In the genomic region with DNA sequence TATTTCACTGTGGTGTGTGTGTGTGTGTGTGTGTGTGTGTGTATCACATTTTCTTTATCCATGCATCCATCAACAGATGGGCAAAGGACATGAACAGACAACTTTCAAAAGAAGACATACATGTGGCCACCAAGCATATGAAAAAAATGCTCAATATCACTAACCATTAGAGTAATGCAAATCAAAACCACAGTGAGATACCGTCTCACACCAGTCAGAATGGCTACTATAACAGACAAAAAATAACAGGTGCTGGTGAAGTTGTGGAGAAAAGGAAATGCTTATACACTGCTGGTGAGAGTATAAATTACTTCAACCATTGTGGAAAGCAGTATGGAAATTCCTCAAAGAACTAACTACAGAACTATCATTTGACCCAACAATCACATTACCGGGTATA, we compare ENCODE assay signal across 25 cellular contexts.
A peak's percentile ranks its signal among the peaks of the same experiment; 100 is the strongest.
DNase-seq lines count a peak whose midpoint lies in the region; ATAC-seq, FAIRE-seq and TF ChIP-seq lines count a peak whose summit lies in the region.
"Had no signal": no experiment of that assay in that cellular context is flagged by ENCODE, and none has a peak within 500 bp of the region (broad histone marks: within the 10 kb centered on the region; RNA-seq: fewer than 3 reads in every experiment).

No MANE protein-coding gene starts in this region.

- H3K27me3 ChIP-seq in endothelial cell of umbilical vein (ENCODE audit: control insufficient read depth in 2 of 2, insufficient read depth in 2 of 2, low read length in 2 of 2) (no peaks in the 10 kb centered on the region), neuronal stem cell (ENCODE audit: control insufficient read depth in 3 of 3, insufficient read depth in 3 of 3, low read depth in 1 of 3, low read length in 3 of 3) (no peaks in the 10 kb centered on the region), BE2C (no peaks in the 10 kb centered on the region)
- H3K27me3 ChIP-seq: BLaER1 treated with 17β-estradiol and CSF1 and Interleukin-3, amounts not matched to agents 10 nM and 100 nM had no signal

- ATAC-seq in HG03095 (IDR thresholded peaks at IDR 0.05; ENCODE audit: unreplicated experiment) = no peak
- ATAC-seq: CD8-positive, alpha-beta T cell; GM12878 had no signal

- H3K36me3 ChIP-seq in endothelial cell of umbilical vein (ENCODE audit: control insufficient read depth in 2 of 2, extremely low read depth in 1 of 2, insufficient read depth in 2 of 2, low read length in 2 of 2) (no peaks in the 10 kb centered on the region), neuronal stem cell (replicated peaks in 1 of 2; ENCODE audit: control insufficient read depth in 2 of 2, insufficient read depth in 2 of 2, low read length in 2 of 2) (no peaks in the 10 kb centered on the region), BE2C (no peaks in the 10 kb centered on the region)
- H3K36me3 ChIP-seq: BLaER1 treated with 17β-estradiol and CSF1 and Interleukin-3, amounts not matched to agents 10 nM and 100 nM had no signal

- no peak overlapping the region for H4K8ac ChIP-seq in neuronal stem cell (ENCODE audit: low read depth, low read length)

- H3K14ac ChIP-seq in neuronal stem cell (ENCODE audit: low read length) = no peak overlapping the region

- H3K9me3 ChIP-seq in endothelial cell of umbilical vein (replicated peaks; ENCODE audit: control insufficient read depth, insufficient read depth, low read length) (no peaks in the 10 kb centered on the region), neuronal stem cell (replicated peaks in 1 of 2; ENCODE audit: control insufficient read depth in 2 of 2, insufficient read depth in 1 of 2, low read depth in 1 of 2, low read length in 2 of 2) (peaks cover 0 to 3% of the 10 kb centered on the region in 2 donors), BE2C (no peaks in the 10 kb centered on the region)
- H3K9me3 ChIP-seq: Caco-2 had no signal

- H3K9me1 ChIP-seq in endothelial cell of umbilical vein (replicated peaks; ENCODE audit: control insufficient read depth, extremely low read depth, insufficient read depth, low read length) = no peaks in the 10 kb centered on the region

- H3K18ac ChIP-seq in neuronal stem cell (ENCODE audit: low read length) = no peak overlapping the region

- peak; percentile 18 for FAIRE-seq in endothelial cell of umbilical vein (lab: Jason Lieb, UNC)
- FAIRE-seq: D721Med, GM12878, GM12892, GM18507 had no signal

- no peak overlapping the region for H3K27ac ChIP-seq in endothelial cell of umbilical vein (ENCODE audit: insufficient read depth, low read depth, low read length)
- peak overlapping the region; percentile 20 for H3K27ac ChIP-seq in neuronal stem cell (replicated peaks; ENCODE audit: low read length)
- H3K27ac ChIP-seq: BLaER1 treated with 17β-estradiol and CSF1 and Interleukin-3, amounts not matched to agents 10 nM and 100 nM; C4-2B had no signal

- TF ChIP-seq CTCF in endothelial cell of umbilical vein (IDR thresholded peaks at IDR 0.05; ENCODE audit: extremely low read depth in 1 of 2, insufficient read depth in 1 of 2, low read depth in 1 of 2, low read length in 2 of 2) (no peak), BE2C (IDR thresholded peaks at IDR 0.05; ENCODE audit: low read depth, low read length) (no peak)

- H2BK15ac ChIP-seq in neuronal stem cell (ENCODE audit: low read length) = no peak overlapping the region

- no peak overlapping the region for H2BK5ac ChIP-seq in neuronal stem cell (ENCODE audit: low read length)

- no peak for TF ChIP-seq POLR2A in endothelial cell of umbilical vein (IDR thresholded peaks at IDR 0.05; ENCODE audit: low read depth, low read length)

- H2AK5ac ChIP-seq in neuronal stem cell (ENCODE audit: low read depth, low read length) = no peak overlapping the region

- H2BK12ac ChIP-seq in neuronal stem cell (ENCODE audit: low read length) = no peak overlapping the region

- no CpG with 5 or more reads among the region's 2 CpGs for WGBS in neuronal stem cell (ENCODE audit: extremely low coverage in 2 of 2, insufficient read length in 2 of 2, insufficient replicate concordance in 1 of 2), 2 donors

- H3K4me3 ChIP-seq in endothelial cell of umbilical vein (replicated peaks in 1 of 3; ENCODE audit: insufficient read depth in 1 of 3, low read depth in 1 of 3, low read length in 3 of 3) (no peak overlapping the region), neuronal stem cell (ENCODE audit: low read length in 2 of 2) (no peak overlapping the region), BE2C (ENCODE audit: low read depth, low read length) (no peak overlapping the region)
- H3K4me3 ChIP-seq: BLaER1 treated with 17β-estradiol and CSF1 and Interleukin-3, amounts not matched to agents 10 nM and 100 nM; GM12878 had no signal

- H3K9ac ChIP-seq in endothelial cell of umbilical vein (replicated peaks; ENCODE audit: extremely low read depth, insufficient read depth, low read length) = no peak overlapping the region
- no peak overlapping the region for H3K9ac ChIP-seq in neuronal stem cell (ENCODE audit: low read depth, low read length, poor library complexity)
- H3K9ac ChIP-seq: BLaER1 treated with 17β-estradiol and CSF1 and Interleukin-3, amounts not matched to agents 10 nM and 100 nM had no signal

- CTCF ChIA-PET in endothelial cell of umbilical vein (lab: Charles Lee) = interaction anchor here (1.1 to 1.4 kb wide), 2 partner anchors 15 to 342 kb away, joined by 4 to 8 read pairs; no protein-coding TSS in a partner anchor

- POLR2A ChIA-PET in endothelial cell of umbilical vein (lab: Charles Lee) = no interaction called here

- no peak overlapping the region for H3K4ac ChIP-seq in neuronal stem cell (ENCODE audit: low read length)

- H4K91ac ChIP-seq in neuronal stem cell (ENCODE audit: low read depth, low read length, poor library complexity) = no peak overlapping the region

- peaks cover 6% of the 10 kb centered on the region for H3K4me1 ChIP-seq in endothelial cell of umbilical vein (ENCODE audit: control insufficient read depth, extremely low read depth, insufficient read depth, low read length)
- no peaks in the 10 kb centered on the region for H3K4me1 ChIP-seq in neuronal stem cell (ENCODE audit: control insufficient read depth in 2 of 2, insufficient read depth in 1 of 2, low read depth in 1 of 2, low read length in 2 of 2)
- no peaks in the 10 kb centered on the region for H3K4me1 ChIP-seq in BE2C
- H3K4me1 ChIP-seq: BLaER1 treated with 17β-estradiol and CSF1 and Interleukin-3, amounts not matched to agents 10 nM and 100 nM; Caco-2 had no signal

- intact Hi-C loops in endothelial cell of umbilical vein (cut with micrococcal nuclease) = no loop called here

- H3K79me1 ChIP-seq in neuronal stem cell (ENCODE audit: low read depth, low read length) = no peaks in the 10 kb centered on the region

- dilution Hi-C loops in endothelial cell of umbilical vein (cut with MboI; ENCODE audit: extremely low pct_ligation_motif_present, low sequenced_read_pairs) = loop anchor here (25.0 kb wide), 1 partner anchor 332 kb away; no protein-coding TSS in a partner anchor

- no peak overlapping the region for H3K23ac ChIP-seq in neuronal stem cell (ENCODE audit: low read depth, low read length, poor library complexity)

- H3K79me2 ChIP-seq in endothelial cell of umbilical vein (ENCODE audit: control insufficient read depth, insufficient read depth, low read length) = no peaks in the 10 kb centered on the region

- no peak overlapping the region for H3K4me2 ChIP-seq in endothelial cell of umbilical vein (ENCODE audit: insufficient read depth, low read length)
- H3K4me2 ChIP-seq in neuronal stem cell (ENCODE audit: insufficient read depth, low read length, poor library complexity, severe bottlenecking) = no peak overlapping the region
- H3K4me2 ChIP-seq: BLaER1 treated with 17β-estradiol and CSF1 and Interleukin-3, amounts not matched to agents 10 nM and 100 nM had no signal

- DNase-seq in LHCN-M2 (ENCODE audit: low read depth) = peak; percentile 60
- DNase-seq in endothelial cell of umbilical vein (ENCODE audit: low read depth, low spot score) = no peak
- no peak for DNase-seq in neuronal stem cell (ENCODE audit: low spot score)
- no peak for DNase-seq in NCI-H187 (lab: John Stamatoyannopoulos, UW)
- DNase-seq in BE2C = no peak
- no peak for DNase-seq in DMS114 treated with DMSO at 0.1 percent for 48 hours (lab: John Stamatoyannopoulos, UW; ENCODE audit: unreplicated experiment)
- DNase-seq: 8988T; ACHN; Caco-2; Calu3; CD4-positive, alpha-beta T cell; CD8-positive, alpha-beta T cell; DMS153; DMS53; DMS79; DND-41; EL; GDM1 had no signal

- H4K20me1 ChIP-seq in endothelial cell of umbilical vein (replicated peaks; ENCODE audit: control insufficient read depth, extremely low read depth, insufficient read depth, low read length) = no peaks in the 10 kb centered on the region
- H4K20me1 ChIP-seq: BLaER1 treated with 17β-estradiol and CSF1 and Interleukin-3, amounts not matched to agents 10 nM and 100 nM had no signal

- BruUV-seq in endothelial cell of umbilical vein (replicated peaks; lab: Mats Ljungman, UMichigan) = no TSS peak

- no peak overlapping the region for H2AFZ ChIP-seq in endothelial cell of umbilical vein (ENCODE audit: low read depth, low read length)
- no peak overlapping the region for H2AFZ ChIP-seq in neuronal stem cell (ENCODE audit: low read length)

- H2BK120ac ChIP-seq in neuronal stem cell (ENCODE audit: low read depth, low read length) = no peak overlapping the region

TF ChIP-seq in endothelial cell of umbilical vein, 7 proteins besides CTCF, POLR2A, EP300 and RAD21:
- TF ChIP-seq MAX (IDR thresholded peaks at IDR 0.05; ENCODE audit: insufficient read depth, insufficient read length) (no peak), GATA2 (IDR thresholded peaks at IDR 0.05; ENCODE audit: insufficient read depth, insufficient read length, low read depth, low read length) (no peak), POLR2AphosphoS5 (IDR thresholded peaks at IDR 0.05; ENCODE audit: insufficient read depth, low read depth, low read length) (no peak), JUN (IDR thresholded peaks at IDR 0.05; ENCODE audit: borderline replicate concordance, insufficient read depth, insufficient read length, low read depth) (no peak), FOS (IDR thresholded peaks at IDR 0.05; ENCODE audit: borderline replicate concordance, insufficient read depth, low read length) (no peak), MYC (IDR thresholded peaks at IDR 0.05; ENCODE audit: low read depth, low read length) (no peak), EZH2 (IDR thresholded peaks at IDR 0.05; ENCODE audit: borderline replicate concordance, low read depth, low read length, severe bottlenecking) (no peak)
